10 cellular contexts compared by ENCODE assay signal in the genomic region with DNA sequence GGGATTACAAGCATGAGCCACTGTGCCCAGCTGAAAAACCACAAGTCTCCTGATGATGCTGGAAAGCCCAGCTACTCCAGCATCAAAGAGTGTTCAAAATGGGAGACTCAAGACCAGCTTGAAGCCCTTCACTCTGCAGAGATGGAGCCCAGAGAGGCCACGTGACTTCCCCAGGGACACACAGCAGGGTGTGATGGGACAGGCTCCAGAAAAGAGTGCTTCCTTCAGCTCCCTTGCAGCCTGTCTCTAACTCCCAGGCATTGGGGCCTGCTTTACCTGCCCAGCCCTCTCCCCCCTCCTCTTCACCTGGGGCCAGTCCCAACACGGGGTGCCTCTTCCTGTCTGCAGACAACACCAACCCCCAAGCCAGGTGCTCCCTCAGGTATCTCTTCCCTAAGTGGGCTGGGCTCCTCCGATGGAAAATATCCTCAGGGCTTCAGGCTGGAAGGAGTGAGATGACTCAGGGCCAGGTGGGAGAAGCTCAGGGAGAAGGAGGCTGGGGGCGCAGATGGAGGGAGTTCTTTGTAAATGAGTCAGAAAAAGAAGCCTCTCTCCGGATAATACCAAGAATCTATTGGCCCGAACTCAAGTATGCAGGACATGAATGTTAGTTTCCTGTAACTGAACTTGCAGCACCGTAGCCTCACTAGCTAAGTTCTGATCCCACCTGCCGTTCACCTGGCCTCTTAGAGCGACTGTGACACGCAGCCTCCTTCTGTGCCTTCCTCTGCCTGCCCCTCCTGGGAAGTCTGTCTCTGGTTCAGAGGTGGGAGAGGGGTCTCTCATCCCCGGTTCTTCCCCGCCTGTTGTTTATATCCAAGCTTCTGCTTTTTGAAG.
DNase-seq lines count a peak whose midpoint lies in the region; ATAC-seq, FAIRE-seq and TF ChIP-seq lines count a peak whose summit lies in the region.
"Had no signal": no experiment of that assay in that cellular context is flagged by ENCODE, and none has a peak within 500 bp of the region (broad histone marks: within the 10 kb centered on the region; RNA-seq: fewer than 3 reads in every experiment).

No MANE protein-coding gene starts in this region.

- BruUV-seq in HepG2 (replicated peaks; lab: Mats Ljungman, UMichigan), result no TSS peak

- H3K4me3 ChIP-seq in AG04450 (ENCODE audit: low read depth, low read length), result no peak overlapping the region
- no peak overlapping the region for H3K4me3 ChIP-seq in HUES64 (ENCODE audit: low read length)
- no peak overlapping the region for H3K4me3 ChIP-seq in brain microvascular endothelial cell (ENCODE audit: low read depth, low read length)
- no peak overlapping the region for H3K4me3 ChIP-seq in HepG2 (replicated peaks in 1 of 3; ENCODE audit: insufficient read depth in 1 of 3, low read depth in 2 of 3, low read length in 3 of 3)

- no peaks in the 10 kb centered on the region for H3K36me3 ChIP-seq in HUES64 (ENCODE audit: insufficient read depth, low read length)
- no peaks in the 10 kb centered on the region for H3K36me3 ChIP-seq in brain microvascular endothelial cell (replicated peaks)
- H3K36me3 ChIP-seq in HepG2 (replicated peaks in 1 of 2; ENCODE audit: control insufficient read depth in 1 of 2, insufficient read depth in 2 of 2, low read length in 2 of 2), result no peaks in the 10 kb centered on the region

- peaks cover 28% of the 10 kb centered on the region for H3K4me1 ChIP-seq in HUES64 (ENCODE audit: insufficient read depth, low read length)
- H3K4me1 ChIP-seq in HepG2 (ENCODE audit: insufficient read depth, low read length), result peaks cover 18% of the 10 kb centered on the region

- ATAC-seq in HepG2, result no peak
- no peak for ATAC-seq in HG03457 (IDR thresholded peaks at IDR 0.05; ENCODE audit: unreplicated experiment)
- no peak for ATAC-seq in GM18861 (IDR thresholded peaks at IDR 0.05; ENCODE audit: unreplicated experiment)
- no peak for ATAC-seq in GM18909 (IDR thresholded peaks at IDR 0.05; ENCODE audit: poor library complexity, unreplicated experiment)
- no peak for ATAC-seq in GM18873 (IDR thresholded peaks at IDR 0.05; ENCODE audit: low FRiP score, unreplicated experiment)
- ATAC-seq: natural killer cell treated with Interleukin-12 subunit alpha and Interleukin-12 subunit beta and Interleukin-15 and Interleukin-18, amount 100 ng/mL, for 72 hours had no signal

- no peak overlapping the region for H2AFZ ChIP-seq in HepG2 (ENCODE audit: low read length)

- peak overlapping the region; percentile 4; the same call in 1 of the 2 replicates for H3K9ac ChIP-seq in HUES64 (ENCODE audit: low read depth, low read length)
- H3K9ac ChIP-seq in HepG2 (ENCODE audit: insufficient read depth, low read depth, low read length), result no peak overlapping the region

- CTCF ChIA-PET in AG04450 (lab: Charles Lee), result interaction anchor here (1.0 kb wide), 1 partner anchor 58 kb away, joined by 3 read pairs; no protein-coding TSS in a partner anchor
- CTCF ChIA-PET in HepG2 (lab: Yijun Ruan, JAX; ENCODE audit: low intra/inter-chr PET ratio, low total read pairs), result no interaction called here

- no peak for TF ChIP-seq POLR2A in HepG2 (IDR thresholded peaks at IDR 0.05; ENCODE audit: insufficient read depth in 1 of 2, low read depth in 2 of 2, low read length in 2 of 2)

- POLR2A ChIA-PET in AG04450 (lab: Yijun Ruan, JAX) (interaction anchor here (0.8 to 1.4 kb wide), 5 partner anchors 13 to 204 kb away, joined by 3 to 4 read pairs (median 3); no protein-coding TSS in a partner anchor), HepG2 (lab: Yijun Ruan, JAX) (no interaction called here)

- FAIRE-seq in HepG2 (lab: Jason Lieb, UNC), result no peak

- TF ChIP-seq CTCF in AG04450 (IDR thresholded peaks at IDR 0.05; ENCODE audit: low read depth, low read length) (no peak), brain microvascular endothelial cell (IDR thresholded peaks at IDR 0.05; ENCODE audit: low read depth, low read length, missing control alignments) (no peak), HepG2 (CRISPR knock-in tag; IDR thresholded peaks at IDR 0.05) (no peak)

- DNase-seq in AG04450 (ENCODE audit: low read depth, low spot score) (peak; percentile 79), brain microvascular endothelial cell (peak; percentile 91), HepG2 (ENCODE audit: low spot score) (no peak)
- DNase-seq: activated CD4-positive, CD25-positive, alpha-beta regulatory T cell had no signal

- no peaks in the 10 kb centered on the region for H3K9me3 ChIP-seq in AG04450 (ENCODE audit: control insufficient read depth, insufficient read depth, low read length)
- no peaks in the 10 kb centered on the region for H3K9me3 ChIP-seq in HUES64 (ENCODE audit: insufficient read depth, low read depth, low read length)
- H3K9me3 ChIP-seq in HepG2 (ENCODE audit: low read length), result no peaks in the 10 kb centered on the region

- peak overlapping the region; percentile 65 for H3K27ac ChIP-seq in AG04450 (ENCODE audit: low read depth, low read length)
- peak overlapping the region; percentile 70 for H3K27ac ChIP-seq in HUES64 (ENCODE audit: low read depth, low read length)
- H3K27ac ChIP-seq in brain microvascular endothelial cell, result peak overlapping the region; percentile 44
- no peak overlapping the region for H3K27ac ChIP-seq in HepG2 (ENCODE audit: extremely low read length, insufficient read depth, low read length)

- no peak for TF ChIP-seq RAD21 in HepG2 (CRISPR knock-in tag; IDR thresholded peaks at IDR 0.05)

- intact Hi-C loops in HepG2 (cut with micrococcal nuclease; ENCODE audit: unreplicated experiment), result no loop called here

- no peak for TF ChIP-seq EP300 in HepG2 (IDR thresholded peaks at IDR 0.05; ENCODE audit: low read depth in 2 of 2, low read length in 2 of 2)
- TF ChIP-seq EP300 in HepG2 (CRISPR knock-in tag; IDR thresholded peaks at IDR 0.05; ENCODE audit: borderline replicate concordance), result no peak

- H3K27me3 ChIP-seq in AG04450 (ENCODE audit: control insufficient read depth, insufficient read depth, low read length) (no peaks in the 10 kb centered on the region), HUES64 (ENCODE audit: insufficient read depth, low read length) (no peaks in the 10 kb centered on the region), brain microvascular endothelial cell (replicated peaks) (no peaks in the 10 kb centered on the region), HepG2 (ENCODE audit: control insufficient read depth in 1 of 2, insufficient read depth in 2 of 2, low read length in 2 of 2) (peaks cover 2 to 19% of the 10 kb centered on the region in 2 experiments; a peak in 2 of 5 replicates)

- H3K4me2 ChIP-seq in HepG2 (ENCODE audit: low read depth, low read length), result no peak overlapping the region

- H3K79me2 ChIP-seq in HepG2 (ENCODE audit: insufficient read depth, low read length), result no peaks in the 10 kb centered on the region

- in situ Hi-C loops in brain microvascular endothelial cell (cut with HindIII; ENCODE audit: low pct_ligation_motif_present, low sequenced_read_pairs) (no loop called here), HepG2 (cut with HindIII; ENCODE audit: extremely low pct_ligation_motif_present, low pct_unique_long_range_greater_than_20kb) (no loop called here)

- H4K20me1 ChIP-seq in HepG2 (ENCODE audit: insufficient read depth, low read length), result no peaks in the 10 kb centered on the region

- WGBS in HUES64, result 40% methylated on average over 12 of the region's 12 CpGs
- WGBS in HepG2 (ENCODE audit: low lambda C conversion rate), result 18% methylated on average over 12 of the region's 12 CpGs

TF ChIP-seq in HepG2, 621 proteins besides CTCF, POLR2A, EP300 and RAD21:
- TF ChIP-seq ZNF747 (CRISPR knock-in tag; IDR thresholded peaks at IDR 0.05; ENCODE audit: borderline replicate concordance) (no peak), ZNF768 (CRISPR knock-in tag; IDR thresholded peaks at IDR 0.05) (peak; percentile 81)
